Comparison of ENCODE assay signal across 15 cellular contexts in the genomic region with DNA sequence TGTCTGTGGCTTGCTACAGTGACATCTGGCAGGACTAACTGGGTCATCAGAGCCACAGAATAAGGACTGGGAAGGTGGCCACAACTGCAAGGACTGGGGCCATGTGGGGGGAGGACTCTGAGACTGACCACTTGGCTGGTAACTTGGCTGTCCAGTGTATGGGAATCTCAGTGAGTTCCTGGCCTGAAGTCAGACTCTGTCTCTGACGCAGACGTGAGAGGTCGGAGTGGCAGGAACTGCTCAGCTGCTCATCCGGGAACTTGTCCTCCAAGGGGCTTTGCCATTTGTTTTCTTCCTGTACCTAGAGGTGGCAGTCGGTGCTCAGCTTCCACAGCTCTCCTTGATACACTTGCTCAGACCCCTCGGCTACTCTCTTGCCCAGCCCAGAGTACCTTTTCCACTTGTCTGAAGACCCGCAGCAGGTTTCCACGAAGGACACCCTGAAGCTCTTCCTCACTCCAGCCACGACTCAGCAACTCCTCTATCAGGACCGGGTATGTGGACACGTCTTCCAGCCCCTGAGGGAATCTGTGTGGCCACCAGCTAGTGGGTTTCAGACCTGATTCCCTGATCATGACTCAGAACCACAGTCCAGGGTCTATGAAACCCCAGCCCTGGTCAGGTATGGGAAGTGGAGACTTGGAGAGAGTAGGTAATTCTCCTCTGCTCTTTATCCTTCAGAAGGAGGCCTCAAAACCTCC. TPM values are rescaled to one million over a fixed set of nuclear protein-coding genes. Genes with fewer than 3 reads are reported as not detected.
DNase-seq lines count a peak whose midpoint lies in the region; ATAC-seq, FAIRE-seq and TF ChIP-seq lines count a peak whose summit lies in the region.
"Had no signal": no experiment of that assay in that cellular context is flagged by ENCODE, and none has a peak within 500 bp of the region (broad histone marks: within the 10 kb centered on the region; RNA-seq: fewer than 3 reads in every experiment).

No MANE protein-coding gene starts in this region.

- POLR2A ChIA-PET in CD8-positive, alpha-beta memory T cell (lab: Charles Lee) = interaction anchor here (0.7 kb wide), 1 partner anchor 18 kb away, joined by 3 read pairs; no protein-coding TSS in a partner anchor

- FAIRE-seq in urothelium cell line (lab: Jason Lieb, UNC) = no peak

- no peak overlapping the region for H3K27ac ChIP-seq in CD8-positive, alpha-beta memory T cell (ENCODE audit: low read depth, low read length)
- peak overlapping the region in 3 of 4 donors; percentile 3 to 22 (median 11) for H3K27ac ChIP-seq in Peyer's patch

- no peak overlapping the region for H3K4me3 Mint-ChIP-seq in CD8-positive, alpha-beta memory T cell
- H3K4me3 Mint-ChIP-seq in nephron progenitor cell = no peak overlapping the region

- no peak overlapping the region for H3K4me3 ChIP-seq in CD8-positive, alpha-beta memory T cell (ENCODE audit: low read length)
- no peak overlapping the region for H3K4me3 ChIP-seq in Peyer's patch
- H3K4me3 ChIP-seq in fibroblast of villous mesenchyme (ENCODE audit: low read depth, low read length) = no peak overlapping the region
- H3K4me3 ChIP-seq: HAP-1 had no signal

- DNase-seq in CD8-positive, alpha-beta memory T cell = no peak
- DNase-seq in Peyer's patch (no peak), fibroblast of villous mesenchyme (ENCODE audit: low read depth) (peak; percentile 19), nephron progenitor cell (no peak), NCI-H524 treated with DMSO at 0.1 percent for 48 hours (lab: John Stamatoyannopoulos, UW) (no peak), NCI-H2081 (lab: John Stamatoyannopoulos, UW) (no peak), urothelium cell line (ENCODE audit: low spot score) (no peak)
- DNase-seq: activated CD4-positive, alpha-beta T cell treated with anti-CD3 and anti-CD28 coated beads, Interleukin-2, amount 50 U/mL, for 4 hours; aorta; NCI-H510A had no signal

- peak overlapping the region in 7 of 8 donors; percentile 10 to 96 (median 69) for H3K27ac Mint-ChIP-seq in CD8-positive, alpha-beta memory T cell
- H3K27ac Mint-ChIP-seq in nephron progenitor cell = peak overlapping the region; percentile 56

- no peaks in the 10 kb centered on the region for H3K9me3 ChIP-seq in CD8-positive, alpha-beta memory T cell (ENCODE audit: low read length)
- no peaks in the 10 kb centered on the region for H3K9me3 ChIP-seq in Peyer's patch
- H3K9me3 ChIP-seq: HAP-1 had no signal

- H3K36me3 Mint-ChIP-seq in CD8-positive, alpha-beta memory T cell = peaks cover 0 to 11% (median 0%) of the 10 kb centered on the region in 3 donors
- no peaks in the 10 kb centered on the region for H3K36me3 Mint-ChIP-seq in nephron progenitor cell (ENCODE audit: low read depth)

- no peak for TF ChIP-seq CTCF in Peyer's patch (IDR thresholded peaks at IDR 0.05)
- TF ChIP-seq CTCF in fibroblast of villous mesenchyme (IDR thresholded peaks at IDR 0.05; ENCODE audit: insufficient read depth, low read depth, low read length) = no peak
- no peak for TF ChIP-seq CTCF in nephron progenitor cell (IDR thresholded peaks at IDR 0.05)

- H3K4me1 Mint-ChIP-seq in CD8-positive, alpha-beta memory T cell = peaks cover 13 to 25% (median 21%) of the 10 kb centered on the region in 3 donors
- peaks cover 60% of the 10 kb centered on the region for H3K4me1 Mint-ChIP-seq in nephron progenitor cell

- H3K27me3 Mint-ChIP-seq in CD8-positive, alpha-beta memory T cell = no peaks in the 10 kb centered on the region
- H3K27me3 Mint-ChIP-seq in nephron progenitor cell (ENCODE audit: low read depth, poor library complexity) = peaks cover 16% of the 10 kb centered on the region

- CTCF ChIA-PET in CD8-positive, alpha-beta memory T cell (lab: Charles Lee) = interaction anchor here (1.2 to 6.4 kb wide), 2 partner anchors 19 to 53 kb away, joined by 3 to 39 read pairs; no protein-coding TSS in a partner anchor

- no peaks in the 10 kb centered on the region for H3K9me3 Mint-ChIP-seq in CD8-positive, alpha-beta memory T cell
- peaks cover 3% of the 10 kb centered on the region for H3K9me3 Mint-ChIP-seq in nephron progenitor cell

- no peaks in the 10 kb centered on the region for H3K36me3 ChIP-seq in CD8-positive, alpha-beta memory T cell (ENCODE audit: insufficient read depth, low read length)
- no peaks in the 10 kb centered on the region for H3K36me3 ChIP-seq in Peyer's patch
- H3K36me3 ChIP-seq: HAP-1 had no signal

- no peak for TF ChIP-seq POLR2A in Peyer's patch (IDR thresholded peaks at IDR 0.05)

- ATAC-seq in HG02870 (IDR thresholded peaks at IDR 0.05; ENCODE audit: unreplicated experiment) = no peak

- peaks cover 24% of the 10 kb centered on the region for H3K4me1 ChIP-seq in CD8-positive, alpha-beta memory T cell (ENCODE audit: insufficient read depth, low read length)
- H3K4me1 ChIP-seq in Peyer's patch = peaks cover 0 to 17% (median 4%) of the 10 kb centered on the region in 4 donors
- H3K4me1 ChIP-seq: HAP-1 had no signal

- H3K27me3 ChIP-seq in CD8-positive, alpha-beta memory T cell (ENCODE audit: insufficient read depth, low read length, poor library complexity, severe bottlenecking) = no peaks in the 10 kb centered on the region
- no peaks in the 10 kb centered on the region for H3K27me3 ChIP-seq in Peyer's patch

RNA-seq across cellular contexts. Expression of a gene that starts 7.3 kb away (rescaled TPM):
- under 1 TPM; 0.18 TPM for total RNA-seq in CD8-positive, alpha-beta memory T cell
- polyA plus RNA-seq in CD8-positive, alpha-beta memory T cell = 0.10 TPM
- total RNA-seq in Peyer's patch (not detected), fibroblast of villous mesenchyme (not detected in 2 replicates)
- total RNA-seq: aorta, epithelial cell of proximal tubule, SK-MEL-5 had no signal
- polyA plus RNA-seq: aorta had no signal

RNA-seq across cellular contexts. Expression of a gene that starts 11.7 kb away (rescaled TPM):
- 1 to 10 TPM; 6.2 to 6.4 TPM for total RNA-seq in CD8-positive, alpha-beta memory T cell
- polyA plus RNA-seq in CD8-positive, alpha-beta memory T cell = 34.0 TPM
- total RNA-seq in Peyer's patch (10 to 100 TPM in 2 of 4 donors, 1 to 10 TPM in 2; 1.1 to 12.4 (median 6.6) TPM), fibroblast of villous mesenchyme (under 0.01 TPM in 1 of 2 replicates, not detected in the other)
- total RNA-seq: epithelial cell of proximal tubule, SK-MEL-5 had no signal

RNA-seq across cellular contexts. Expression of a gene that starts 19.2 kb away (rescaled TPM):
- 10 to 100 TPM; 30.6 to 34.1 TPM for total RNA-seq in CD8-positive, alpha-beta memory T cell
- 5.1 TPM for polyA plus RNA-seq in CD8-positive, alpha-beta memory T cell
- total RNA-seq in Peyer's patch = 10 to 100 TPM; 10.7 to 83.3 (median 33.6) TPM
- total RNA-seq in fibroblast of villous mesenchyme = 90.5 and 104 TPM in 2 replicates

RNA-seq across cellular contexts. Expression of a gene that starts 28.1 kb away (rescaled TPM):
- not detected for total RNA-seq in CD8-positive, alpha-beta memory T cell
- not detected for polyA plus RNA-seq in CD8-positive, alpha-beta memory T cell
- total RNA-seq in Peyer's patch (not detected), fibroblast of villous mesenchyme (under 0.01 TPM in 1 of 2 replicates, not detected in the other)
- total RNA-seq: aorta, epithelial cell of proximal tubule, omental fat pad, SK-MEL-5 had no signal
- polyA plus RNA-seq: aorta had no signal

RNA-seq across cellular contexts. Expression of a gene that starts 35.4 kb away (rescaled TPM):
- total RNA-seq in CD8-positive, alpha-beta memory T cell = 10 to 100 TPM; 28.3 to 29.2 TPM
- polyA plus RNA-seq in CD8-positive, alpha-beta memory T cell = 31.5 TPM
- 1 to 10 TPM; 3.4 to 6.7 (median 4.1) TPM for total RNA-seq in Peyer's patch
- total RNA-seq in fibroblast of villous mesenchyme = 12.1 and 13.2 TPM in 2 replicates
